9 cellular contexts compared by ENCODE assay signal in the genomic region with DNA sequence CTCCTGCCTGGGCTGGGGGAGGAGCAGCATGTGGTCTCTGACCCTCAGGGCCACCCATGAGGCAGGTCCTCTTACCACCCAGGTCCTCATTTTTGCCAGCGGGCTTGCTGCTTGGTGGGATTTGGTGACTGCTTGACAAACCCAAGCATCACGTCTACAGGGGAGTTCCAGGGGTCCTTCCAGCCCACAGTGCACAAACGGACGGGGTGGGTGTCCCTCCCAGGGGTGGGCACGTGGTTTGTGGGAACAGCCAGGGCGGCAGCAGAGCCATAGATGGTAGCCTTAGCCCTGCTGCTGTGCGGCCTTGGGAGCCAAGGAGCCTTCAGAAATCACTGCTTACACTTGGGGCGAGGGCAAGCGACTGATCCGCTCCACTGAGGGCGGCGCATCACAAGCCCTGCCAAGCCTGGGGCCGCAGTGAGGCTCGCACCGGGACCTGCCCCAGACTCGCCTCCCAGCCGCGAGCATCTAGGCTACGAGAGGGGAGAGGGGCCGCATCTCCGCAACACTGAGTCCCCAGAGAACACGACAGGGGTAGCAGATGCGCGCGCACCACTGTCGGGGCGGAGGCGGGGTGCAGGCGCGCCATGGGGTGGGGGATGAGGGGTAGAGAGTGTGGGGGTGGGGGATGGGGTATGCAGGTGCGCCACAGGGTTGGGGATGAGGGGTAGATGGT. TPM values are rescaled to one million over a fixed set of nuclear protein-coding genes. Genes with fewer than 3 reads are reported as not detected.
DNase-seq lines count a peak whose midpoint lies in the region; ATAC-seq and TF ChIP-seq lines count a peak whose summit lies in the region.
"Had no signal": no experiment of that assay in that cellular context is flagged by ENCODE, and none has a peak within 500 bp of the region (broad histone marks: within the 10 kb centered on the region; RNA-seq: fewer than 3 reads in every experiment).

No MANE protein-coding gene starts in this region.

- H3K4me3 ChIP-seq in right atrium auricular region, result no peak overlapping the region

- H3K27me3 ChIP-seq in right atrium auricular region, result no peaks in the 10 kb centered on the region

- H3K4me3 Mint-ChIP-seq in activated B cell treated with CpG ODN at 0.5 μM for 24 hours, result peak overlapping the region; percentile 35
- peak overlapping the region; percentile 71 for H3K4me3 Mint-ChIP-seq in stimulated activated effector memory CD8-positive, alpha-beta T cell treated with anti-CD3 and anti-CD28 coated beads, Interleukin-12 subunit alpha, Interleukin-12 subunit beta, amount 100 ng/mL, for 72 hours

- ATAC-seq in Right ventricle myocardium superior (ENCODE audit: poor library complexity) (no peak), activated B cell treated with CpG ODN at 0.5 μM for 24 hours (ENCODE audit: low read depth) (peak; percentile 8), HG03354 (IDR thresholded peaks at IDR 0.05; ENCODE audit: poor library complexity, severe bottlenecking, unreplicated experiment) (no peak), HG02938 (IDR thresholded peaks at IDR 0.05; ENCODE audit: unreplicated experiment) (no peak)
- ATAC-seq in stimulated activated effector memory CD8-positive, alpha-beta T cell treated with anti-CD3 and anti-CD28 coated beads, Interleukin-12 subunit alpha, Interleukin-12 subunit beta, amount 100 ng/mL, for 72 hours, result no peak

- no peaks in the 10 kb centered on the region for H3K27me3 Mint-ChIP-seq in activated B cell treated with CpG ODN at 0.5 μM for 24 hours

- peak; percentile 11 for DNase-seq in right atrium auricular region (ENCODE audit: low spot score)
- no peak for DNase-seq in Right ventricle myocardium superior
- DNase-seq in activated B cell treated with CpG ODN at 0.5 μM for 24 hours, result no peak
- DNase-seq in germinal center (ENCODE audit: low spot score), result peak; percentile 77
- DNase-seq in stimulated activated effector memory CD8-positive, alpha-beta T cell treated with anti-CD3 and anti-CD28 coated beads, Interleukin-12 subunit alpha, Interleukin-12 subunit beta, amount 100 ng/mL, for 72 hours (ENCODE audit: low spot score in 2 of 2), result no peak
- no peak for DNase-seq in hepatic stellate cell (ENCODE audit: low spot score)
- DNase-seq: foreskin keratinocyte had no signal

- no peaks in the 10 kb centered on the region for H3K9me3 Mint-ChIP-seq in activated B cell treated with CpG ODN at 0.5 μM for 24 hours
- H3K9me3 Mint-ChIP-seq in stimulated activated effector memory CD8-positive, alpha-beta T cell treated with anti-CD3 and anti-CD28 coated beads, Interleukin-12 subunit alpha, Interleukin-12 subunit beta, amount 100 ng/mL, for 72 hours, result no peaks in the 10 kb centered on the region

- peak overlapping the region; percentile 41 for H3K27ac Mint-ChIP-seq in activated B cell treated with CpG ODN at 0.5 μM for 24 hours
- no peak overlapping the region for H3K27ac Mint-ChIP-seq in stimulated activated effector memory CD8-positive, alpha-beta T cell treated with anti-CD3 and anti-CD28 coated beads, Interleukin-12 subunit alpha, Interleukin-12 subunit beta, amount 100 ng/mL, for 72 hours

- H3K27ac ChIP-seq in right atrium auricular region, result no peak overlapping the region
- H3K27ac ChIP-seq: foreskin keratinocyte had no signal

- H3K4me1 ChIP-seq in right atrium auricular region, result peaks cover 0 to 19% of the 10 kb centered on the region in 2 donors
- H3K4me1 ChIP-seq: foreskin keratinocyte had no signal

- TF ChIP-seq CTCF in right atrium auricular region (IDR thresholded peaks at IDR 0.05) (no peak), activated B cell treated with CpG ODN at 0.5 μM for 24 hours (IDR thresholded peaks at IDR 0.05) (no peak)

- H3K9me3 ChIP-seq in right atrium auricular region, result no peaks in the 10 kb centered on the region

- POLR2A ChIA-PET in activated B cell treated with CpG ODN at 0.5 μM for 24 hours (lab: Charles Lee), result interaction anchor here (1.0 kb wide), 1 partner anchor 67 kb away, joined by 3 read pairs; the partner anchor contains the start of gene MTERF4

- H3K36me3 ChIP-seq in right atrium auricular region, result peaks cover 8% of the 10 kb centered on the region

- peaks cover 2% of the 10 kb centered on the region for H3K36me3 Mint-ChIP-seq in activated B cell treated with CpG ODN at 0.5 μM for 24 hours (ENCODE audit: low read depth)
- H3K36me3 Mint-ChIP-seq in stimulated activated effector memory CD8-positive, alpha-beta T cell treated with anti-CD3 and anti-CD28 coated beads, Interleukin-12 subunit alpha, Interleukin-12 subunit beta, amount 100 ng/mL, for 72 hours, result no peaks in the 10 kb centered on the region

- CTCF ChIA-PET in activated B cell treated with CpG ODN at 0.5 μM for 24 hours (lab: Charles Lee), result no interaction called here

- intact Hi-C loops in Right ventricle myocardium superior (cut with DNase I), result no loop called here
- intact Hi-C loops in activated B cell treated with CpG ODN at 0.5 μM for 24 hours (cut with micrococcal nuclease), result loop anchor here (5.0 kb wide), 2 partner anchors 322 to 847 kb away; partner anchors contain the start of gene FARP2

- H3K4me1 Mint-ChIP-seq in activated B cell treated with CpG ODN at 0.5 μM for 24 hours, result peaks cover 51% of the 10 kb centered on the region
- peaks cover 18% of the 10 kb centered on the region for H3K4me1 Mint-ChIP-seq in stimulated activated effector memory CD8-positive, alpha-beta T cell treated with anti-CD3 and anti-CD28 coated beads, Interleukin-12 subunit alpha, Interleukin-12 subunit beta, amount 100 ng/mL, for 72 hours

RNA-seq across cellular contexts. Expression of gene SNED1, which starts 36.9 kb away (rescaled TPM):
- total RNA-seq in right atrium auricular region, result 10 to 100 TPM in 1 of 2 donors, 1 to 10 TPM in 1; 9.9 to 16.4 TPM
- total RNA-seq in Right ventricle myocardium superior, result 8.0 TPM
- 44.7 and 59.8 TPM in 2 replicates for total RNA-seq in activated B cell treated with CpG ODN at 0.5 μM for 24 hours
- total RNA-seq: foreskin keratinocyte had no signal

Comparison
In these comparisons a context has a peak if more than half of its experiments do, and no peak if none do; other contexts are left out.
1. DNase-seq: peak in right atrium auricular region (single experiment) and germinal center (single experiment); none in Right ventricle myocardium superior (single experiment), activated B cell treated with CpG ODN at 0.5 μM for 24 hours (single experiment), stimulated activated effector memory CD8-positive, alpha-beta T cell treated with anti-CD3 and anti-CD28 coated beads, Interleukin-12 subunit alpha, Interleukin-12 subunit beta, amount 100 ng/mL, for 72 hours (0 of 2) and hepatic stellate cell (single experiment).